9 cellular contexts compared by ENCODE assay signal in the genomic region with DNA sequence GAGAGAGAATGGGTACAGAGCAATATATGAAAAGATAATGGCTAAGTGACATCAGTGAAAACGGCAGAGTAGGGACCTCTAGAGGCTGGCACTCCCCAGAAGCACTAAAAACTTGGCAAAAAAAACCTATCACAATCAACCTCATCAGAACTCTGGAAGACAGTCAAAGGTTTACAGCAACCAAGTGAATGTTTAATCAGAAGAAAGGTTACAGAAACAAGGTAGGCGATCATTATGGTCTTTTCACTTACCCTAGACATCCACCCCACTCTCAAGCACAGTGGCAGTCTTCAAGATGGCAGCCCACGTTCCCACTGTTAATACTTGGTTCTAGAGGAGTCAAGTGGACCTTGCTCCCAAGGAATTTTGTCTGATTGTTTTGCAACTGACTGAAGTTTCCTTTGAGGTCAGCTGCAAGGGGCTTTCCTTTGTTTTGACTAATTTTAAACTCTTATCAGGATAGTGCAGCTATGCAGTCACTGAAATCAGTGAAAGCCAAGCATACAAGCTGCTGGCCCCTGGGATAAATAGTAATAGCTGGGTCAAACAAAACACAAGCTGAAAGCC. TPM values are rescaled to one million over a fixed set of nuclear protein-coding genes. Genes with fewer than 3 reads are reported as not detected.
DNase-seq lines count a peak whose midpoint lies in the region; ATAC-seq and TF ChIP-seq lines count a peak whose summit lies in the region.
"Had no signal": no experiment of that assay in that cellular context is flagged by ENCODE, and none has a peak within 500 bp of the region (broad histone marks: within the 10 kb centered on the region; RNA-seq: fewer than 3 reads in every experiment).

No MANE protein-coding gene starts in this region.

- H3K27ac ChIP-seq in OCI-LY1 (ENCODE audit: low read depth, low read length, poor library complexity, severe bottlenecking) (no peak overlapping the region), hepatocyte (no peak overlapping the region)

- H3K4me2 ChIP-seq in OCI-LY1 (ENCODE audit: low read length) = no peak overlapping the region
- peak overlapping the region; percentile 22 for H3K4me2 ChIP-seq in hepatocyte

- H4K20me1 ChIP-seq in OCI-LY1 (ENCODE audit: insufficient read depth, low read length) = no peaks in the 10 kb centered on the region
- no peaks in the 10 kb centered on the region for H4K20me1 ChIP-seq in hepatocyte (ENCODE audit: insufficient read depth, poor library complexity, severe bottlenecking)

- no peaks in the 10 kb centered on the region for H3K36me3 ChIP-seq in OCI-LY1 (ENCODE audit: insufficient read depth, low read length)
- H3K36me3 ChIP-seq in hepatocyte (replicated peaks; ENCODE audit: insufficient read depth, low read depth) = no peaks in the 10 kb centered on the region

- no peaks in the 10 kb centered on the region for H3F3A ChIP-seq in OCI-LY1 (ENCODE audit: insufficient read depth, low read length)

- H2AFZ ChIP-seq in OCI-LY1 (ENCODE audit: low read length) = no peak overlapping the region
- H2AFZ ChIP-seq in hepatocyte = no peak overlapping the region

- H3K9me3 ChIP-seq in OCI-LY1 (ENCODE audit: low read length) (peaks cover 6% of the 10 kb centered on the region; the same call in 1 of the 2 replicates), hepatocyte (ENCODE audit: low read depth) (no peaks in the 10 kb centered on the region)

- TF ChIP-seq CTCF in GM12874 (IDR thresholded peaks at IDR 0.05; ENCODE audit: insufficient read depth, low read depth, low read length) (peak; percentile 21; the same call in 1 of the 2 replicates), OCI-LY1 (IDR thresholded peaks at IDR 0.05; ENCODE audit: low read length) (0 out of 2 replicates have a peak, but pooled peaks have one; percentile 12), hepatocyte (IDR thresholded peaks at IDR 0.05; ENCODE audit: poor library complexity) (no peak)

- H3K9me2 ChIP-seq in OCI-LY1 (ENCODE audit: low read depth, low read length) = no peaks in the 10 kb centered on the region
- no peaks in the 10 kb centered on the region for H3K9me2 ChIP-seq in hepatocyte (replicated peaks; ENCODE audit: insufficient read depth)

- DNase-seq in hepatocyte (ENCODE audit: low spot score) (no peak), NCI-H1436 treated with DMSO at 0.1 percent for 48 hours (lab: John Stamatoyannopoulos, UW) (no peak), UCSD-AML1 (lab: John Stamatoyannopoulos, UW; ENCODE audit: unreplicated experiment) (no peak), NCI-H2171 treated with DMSO at 0.1 percent for 48 hours (lab: John Stamatoyannopoulos, UW) (no peak)
- no peak for DNase-seq in activated effector memory CD4-positive, alpha-beta T cell treated with anti-CD3 and anti-CD28 coated beads, Interleukin-2, amount 50 U/mL, for 16 hours
- DNase-seq: NCI-H526 had no signal

- WGBS in hepatocyte (ENCODE audit: low lambda C conversion rate, missing lambda C conversion rate) = 69% methylated on average over 3 of the region's 3 CpGs

- peak; percentile 60 for ATAC-seq in GM21423 (IDR thresholded peaks at IDR 0.05; ENCODE audit: unreplicated experiment)

- H3K27me3 ChIP-seq in OCI-LY1 (ENCODE audit: insufficient read depth, low read length) = no peaks in the 10 kb centered on the region
- H3K27me3 ChIP-seq in hepatocyte = no peaks in the 10 kb centered on the region

- no peak overlapping the region for H3K9ac ChIP-seq in OCI-LY1 (ENCODE audit: low read length)

- H3K4me1 ChIP-seq in OCI-LY1 (ENCODE audit: insufficient read depth, low read length, severe bottlenecking) (no peaks in the 10 kb centered on the region), hepatocyte (ENCODE audit: insufficient read depth) (no peaks in the 10 kb centered on the region)

- H3K4me3 ChIP-seq in OCI-LY1 (ENCODE audit: low read depth, low read length, poor library complexity, severe bottlenecking) = no peak overlapping the region
- no peak overlapping the region for H3K4me3 ChIP-seq in hepatocyte

- H3K79me2 ChIP-seq in OCI-LY1 (ENCODE audit: insufficient read depth, low read length) (no peaks in the 10 kb centered on the region), hepatocyte (peaks cover 41% of the 10 kb centered on the region)

RNA-seq across cellular contexts. Expression of a gene that starts 7.2 kb away (rescaled TPM):
- total RNA-seq in hepatocyte = 20.0 and 28.2 TPM in 2 replicates
- polyA plus RNA-seq in hepatocyte = 15.4 and 18.9 TPM in 2 replicates
